Comparison of ENCODE assay signal across 21 cellular contexts in genomic region chrX:118634336-118634735, GRCh38.
DNase-seq lines count a peak whose midpoint lies in the region; ATAC-seq and TF ChIP-seq lines count a peak whose summit lies in the region.
"Had no signal": no experiment of that assay in that cellular context is flagged by ENCODE, and none has a peak within 500 bp of the region (broad histone marks: within the 10 kb centered on the region; RNA-seq: fewer than 3 reads in every experiment).

No MANE protein-coding gene starts in this region.

- intact Hi-C loops in testis (cut with DNase I; ENCODE audit: low total_unique reads), result no loop called here

- TF ChIP-seq POLR2A in testis (IDR thresholded peaks at IDR 0.05), result no peak

- H4K20me1 ChIP-seq in OCI-LY3 (ENCODE audit: insufficient read depth, low read length), result no peaks in the 10 kb centered on the region

- no peak overlapping the region for H3K27ac Mint-ChIP-seq in T-cell
- H3K27ac Mint-ChIP-seq: CD4-positive, alpha-beta T cell; HFFc6 had no signal

- ATAC-seq in HG03175 (IDR thresholded peaks at IDR 0.05; ENCODE audit: unreplicated experiment), result no peak
- no peak for ATAC-seq in T-cell (replicated peaks in 1 of 4)
- ATAC-seq: A549 had no signal

- POLR2A ChIA-PET in T-cell (lab: Charles Lee), result no interaction called here

- H3K4me3 ChIP-seq in OCI-LY3 (ENCODE audit: low read length) (no peak overlapping the region), neutrophil (ENCODE audit: low read depth in 1 of 2, low read length in 1 of 2) (no peak overlapping the region), testis (peak overlapping the region in 1 of 2 donors; percentile 17)
- H3K4me3 ChIP-seq: A549; BLaER1 treated with 17β-estradiol and CSF1 and Interleukin-3, amounts not matched to agents 10 nM and 100 nM; HAP-1 had no signal

- H3K27me3 ChIP-seq in OCI-LY3 (ENCODE audit: low read depth, low read length) (no peaks in the 10 kb centered on the region), neutrophil (no peaks in the 10 kb centered on the region), testis (no peaks in the 10 kb centered on the region)
- H3K27me3 ChIP-seq: BE2C; BLaER1 treated with 17β-estradiol and CSF1 and Interleukin-3, amounts not matched to agents 10 nM and 100 nM had no signal

- no peaks in the 10 kb centered on the region for H3K27me3 Mint-ChIP-seq in T-cell
- H3K27me3 Mint-ChIP-seq: CD4-positive, alpha-beta T cell had no signal

- H3K4me3 Mint-ChIP-seq in T-cell, result no peak overlapping the region
- H3K4me3 Mint-ChIP-seq: CD4-positive, alpha-beta T cell; CD8-positive, alpha-beta memory T cell; HFFc6 had no signal

- DNase-seq in D341Med (ENCODE audit: low spot score) (peak; percentile 3), testis (peak; percentile 23), T-cell (no peak), NCI-H2107 treated with DMSO at 0.1 percent for 48 hours (lab: John Stamatoyannopoulos, UW; ENCODE audit: unreplicated experiment) (no peak)
- DNase-seq: 8988T; ACHN; AML-193; BE2C; CD4-positive, alpha-beta T cell; CD8-positive, alpha-beta memory T cell; DMS53; DMS79 treated with DMSO at 0.1 percent for 48 hours; GF-D8; GOT3; HFFc6 had no signal

- H3K36me3 ChIP-seq in OCI-LY3 (replicated peaks; ENCODE audit: low read depth, low read length) (peaks cover 13% of the 10 kb centered on the region), neutrophil (peaks cover 49% of the 10 kb centered on the region), testis (ENCODE audit: low read depth, missing control alignments) (no peaks in the 10 kb centered on the region)
- H3K36me3 ChIP-seq: BE2C had no signal

- CTCF ChIA-PET in T-cell (lab: Charles Lee), result interaction anchor here in 1 of 2 donors (0.5 kb wide), 1 partner anchor 32 kb away, joined by 3 read pairs; no protein-coding TSS in a partner anchor

- H3K79me2 ChIP-seq in OCI-LY3 (ENCODE audit: low read length), result no peaks in the 10 kb centered on the region

- H3K9me3 ChIP-seq in OCI-LY3 (ENCODE audit: insufficient read depth, low read length), result no peaks in the 10 kb centered on the region
- no peaks in the 10 kb centered on the region for H3K9me3 ChIP-seq in neutrophil
- H3K9me3 ChIP-seq in testis, result no peaks in the 10 kb centered on the region
- H3K9me3 ChIP-seq: A549, BE2C, HAP-1 had no signal

- H3K27ac ChIP-seq in OCI-LY3 (ENCODE audit: low read length) (0 out of 2 replicates have a peak overlapping the region, but pooled peaks have one; percentile 87), neutrophil (peak overlapping the region; percentile 76), testis (no peak overlapping the region)
- H3K27ac ChIP-seq: A549 had no signal

- H3K9ac ChIP-seq in OCI-LY3 (ENCODE audit: low read length), result no peak overlapping the region
- H3K9ac ChIP-seq: BLaER1 treated with 17β-estradiol and CSF1 and Interleukin-3, amounts not matched to agents 10 nM and 100 nM had no signal

- no peak for TF ChIP-seq CTCF in OCI-LY3 (IDR thresholded peaks at IDR 0.05; ENCODE audit: low read depth, low read length)
- no peak for TF ChIP-seq CTCF in neutrophil (IDR thresholded peaks at IDR 0.05)
- TF ChIP-seq CTCF in testis (IDR thresholded peaks at IDR 0.05), result no peak

- H3K4me2 ChIP-seq in OCI-LY3 (ENCODE audit: low read length), result peak overlapping the region; percentile 81; the same call in 1 of the 2 replicates
- H3K4me2 ChIP-seq: A549 had no signal

- peaks cover 0 to 2% (median 0%) of the 10 kb centered on the region in 3 donors for H3K4me1 Mint-ChIP-seq in T-cell
- H3K4me1 Mint-ChIP-seq: CD8-positive, alpha-beta memory T cell had no signal

- no peak overlapping the region for H2AFZ ChIP-seq in OCI-LY3 (ENCODE audit: low read depth, low read length)

- no peaks in the 10 kb centered on the region for H3K9me3 Mint-ChIP-seq in T-cell
- H3K9me3 Mint-ChIP-seq: CD4-positive, alpha-beta T cell; CD8-positive, alpha-beta memory T cell; HFFc6 had no signal

- WGBS in testis, 2 donors, result 77 to 80% methylated on average over 1 to 18 of the region's 18 CpGs

- H3K4me1 ChIP-seq in OCI-LY3 (ENCODE audit: low read length), result peaks cover 41% of the 10 kb centered on the region
- H3K4me1 ChIP-seq in neutrophil (ENCODE audit: control insufficient read depth in 1 of 2, insufficient read depth in 1 of 2, low read depth in 1 of 2, low read length in 1 of 2), result peaks cover 39 to 40% of the 10 kb centered on the region in 2 experiments
- H3K4me1 ChIP-seq in testis, result no peaks in the 10 kb centered on the region
- H3K4me1 ChIP-seq: A549, BE2C, HAP-1 had no signal

- H3K36me3 Mint-ChIP-seq in T-cell, result peaks cover 31% of the 10 kb centered on the region

Comparison
In these comparisons a context has a peak if more than half of its experiments do, and no peak if none do; other contexts are left out.
1. DNase-seq: peak in D341Med (single experiment) and testis (single experiment); none in T-cell (0 of 34) and NCI-H2107 treated with DMSO at 0.1 percent for 48 hours (single experiment).
2. H3K27ac ChIP-seq: peak in OCI-LY3 (single experiment) and neutrophil (single experiment); none in testis (0 of 2).